Comparison of ENCODE assay signal across 19 cellular contexts in the genomic region with DNA sequence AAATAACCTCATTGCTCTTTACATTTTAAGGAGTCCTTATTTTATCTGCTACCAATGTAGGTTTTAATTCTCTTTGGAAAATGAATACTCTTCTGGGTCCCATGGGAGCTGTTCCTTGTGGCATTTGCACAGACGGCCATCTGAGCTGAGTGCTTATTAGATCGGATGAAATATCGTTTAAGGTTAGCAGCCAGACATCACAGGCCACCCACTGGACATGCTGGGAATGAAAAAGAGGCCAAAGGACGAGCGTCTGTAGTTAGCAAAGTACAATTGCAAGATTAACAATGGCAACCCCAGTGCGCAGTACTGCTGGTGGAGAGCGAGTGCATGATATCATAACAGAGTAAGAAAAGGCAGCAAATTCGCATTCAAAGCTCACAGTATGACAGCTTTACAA. TPM values are rescaled to one million over a fixed set of nuclear protein-coding genes. Genes with fewer than 3 reads are reported as not detected.
A peak's percentile ranks its signal among the peaks of the same experiment; 100 is the strongest.
DNase-seq lines count a peak whose midpoint lies in the region; ATAC-seq and TF ChIP-seq lines count a peak whose summit lies in the region.
"Had no signal": no experiment of that assay in that cellular context is flagged by ENCODE, and none has a peak within 500 bp of the region (broad histone marks: within the 10 kb centered on the region; RNA-seq: fewer than 3 reads in every experiment).

No MANE protein-coding gene starts in this region.

- intact Hi-C loops in esophagus muscularis mucosa (cut with DNase I) (loop anchor here (5.0 to 10.0 kb wide), 2 partner anchors 87 to 241 kb away; no protein-coding TSS in a partner anchor), posterior cingulate gyrus (cut with DNase I) (no loop called here)

- no peak for TF ChIP-seq EP300 in esophagus muscularis mucosa (IDR thresholded peaks at IDR 0.05)

- H3K27me3 ChIP-seq in osteoblast (ENCODE audit: insufficient read depth, low read length): no peaks in the 10 kb centered on the region
- H3K27me3 ChIP-seq in esophagus muscularis mucosa: no peaks in the 10 kb centered on the region

- no peak overlapping the region for H3K27ac ChIP-seq in osteoblast (ENCODE audit: low read depth, low read length)
- no peak overlapping the region for H3K27ac ChIP-seq in esophagus muscularis mucosa (replicated peaks in 1 of 4)
- H3K27ac ChIP-seq: SK-N-MC had no signal

- H2AFZ ChIP-seq in osteoblast (ENCODE audit: low read length): no peak overlapping the region

- no peaks in the 10 kb centered on the region for H3K9me3 ChIP-seq in osteoblast (ENCODE audit: low read depth, low read length)
- no peaks in the 10 kb centered on the region for H3K9me3 ChIP-seq in esophagus muscularis mucosa

- WGBS in esophagus muscularis mucosa: 79% methylated on average over 8 of the region's 8 CpGs

- no peak for TF ChIP-seq POLR2A in esophagus muscularis mucosa (IDR thresholded peaks at IDR 0.05; ENCODE audit: low read depth)

- H3K4me3 ChIP-seq in osteoblast (ENCODE audit: insufficient read depth, low read length) (no peak overlapping the region), esophagus muscularis mucosa (no peak overlapping the region)
- H3K4me3 ChIP-seq: SK-N-MC had no signal

- no peak overlapping the region for H3K4me2 ChIP-seq in osteoblast (ENCODE audit: insufficient read depth, low read length)

- no peaks in the 10 kb centered on the region for H3K4me1 ChIP-seq in osteoblast (ENCODE audit: insufficient read depth, low read length)
- H3K4me1 ChIP-seq in esophagus muscularis mucosa: peaks cover 6 to 15% (median 14%) of the 10 kb centered on the region in 4 donors

- H4K20me1 ChIP-seq in osteoblast (ENCODE audit: insufficient read depth, low read length): no peaks in the 10 kb centered on the region

- H3K79me2 ChIP-seq in osteoblast (ENCODE audit: insufficient read depth, low read length): no peaks in the 10 kb centered on the region

- TF ChIP-seq CTCF in osteoblast (IDR thresholded peaks at IDR 0.05; ENCODE audit: extremely low read depth, low read depth, low read length) (peak; percentile 21), esophagus muscularis mucosa (IDR thresholded peaks at IDR 0.05) (no peak)

- DNase-seq in NCI-H748 (lab: John Stamatoyannopoulos, UW; ENCODE audit: unreplicated experiment) (peak; percentile 28), NCI-H748 treated with DMSO at 0.1 percent for 48 hours (lab: John Stamatoyannopoulos, UW) (no peak), NCI-H524 (lab: John Stamatoyannopoulos, UW) (peak; percentile 75 to 83), SK-MEL-5 (ENCODE audit: low read depth, low spot score) (peak; percentile 42), osteoblast (ENCODE audit: insufficient read length, low spot score, missing footprints) (peak; percentile 57), esophagus muscularis mucosa (ENCODE audit: extremely low spot score) (no peak), posterior cingulate gyrus (no peak), left lobe of liver (ENCODE audit: low spot score) (no peak)
- DNase-seq: C1 segment of cervical spinal cord, DND-41, H7, IMR-90, Karpas-422, MM.1S, NCI-H1092, NCI-H345, NCI-H526 treated with DMSO at 0.1 percent for 48 hours, T-cell had no signal

- no peaks in the 10 kb centered on the region for H3K36me3 ChIP-seq in osteoblast (ENCODE audit: insufficient read depth, low read length)
- no peaks in the 10 kb centered on the region for H3K36me3 ChIP-seq in esophagus muscularis mucosa

- in situ Hi-C loops in SK-MEL-5 (cut with HindIII; ENCODE audit: low pct_unique_long_range_greater_than_20kb, low sequenced_read_pairs): no loop called here

- ATAC-seq in left lobe of liver: no peak
- ATAC-seq: T-cell had no signal

RNA-seq across cellular contexts. Expression of a gene that starts 28.4 kb away (rescaled TPM):
- total RNA-seq in SK-MEL-5 (2014; rRNA removed; shearing (Covaris generic)): 13.4 and 19.4 TPM in 2 replicates
- polyA plus RNA-seq in SK-MEL-5 (2015; cell fraction: cytosol; rRNA removed): 25.6 and 34.0 TPM in 2 replicates
- polyA plus RNA-seq in SK-MEL-5 (2015; cell fraction: nucleus; rRNA removed): 52.0 and 62.3 TPM in 2 replicates
- total RNA-seq in osteoblast (5.0 and 5.1 TPM in 2 replicates), esophagus muscularis mucosa (10 to 100 TPM in 2 of 4 donors, 1 to 10 TPM in 2; 6.6 to 18.6 (median 12.6) TPM), left lobe of liver (0.53 TPM)

Comparison
In these comparisons a context has a peak if more than half of its experiments do, and no peak if none do; other contexts are left out.
1. DNase-seq: peak in NCI-H748 (single experiment), NCI-H524 (2 of 2), SK-MEL-5 (single experiment) and osteoblast (single experiment); none in NCI-H748 treated with DMSO at 0.1 percent for 48 hours (single experiment), esophagus muscularis mucosa (single experiment), posterior cingulate gyrus (0 of 10) and left lobe of liver (single experiment).